Comparison of ENCODE assay signal across 1 cellular context in the genomic region with DNA sequence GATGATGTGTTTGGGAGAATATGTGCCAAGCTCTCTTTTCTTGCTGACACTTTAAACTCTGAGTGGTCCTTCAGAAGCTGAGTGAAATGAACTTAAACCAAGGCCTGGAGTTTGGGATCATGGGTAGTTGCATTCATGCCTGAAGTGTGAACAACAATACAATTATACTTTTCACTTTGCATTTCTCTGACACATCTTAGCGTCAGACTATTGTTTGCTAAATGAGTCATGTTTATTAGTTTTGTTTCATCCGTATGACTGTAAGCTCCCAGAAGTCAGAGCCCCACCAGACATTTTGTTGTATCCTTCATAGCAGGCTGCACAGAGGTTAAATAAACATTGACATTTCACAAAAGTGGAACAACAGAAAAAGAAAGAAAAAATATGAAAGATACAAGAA.
TF ChIP-seq lines count a peak whose summit lies in the region.

No MANE protein-coding gene starts in this region.

TF ChIP-seq in SK-N-SH, 30 proteins besides CTCF, POLR2A, EP300 and RAD21 (continued from another document):
- TF ChIP-seq POLR2AphosphoS5 (IDR thresholded peaks at IDR 0.05; ENCODE audit: low read depth, low read length) (no peak), TEAD4 (IDR thresholded peaks at IDR 0.05; ENCODE audit: borderline replicate concordance, insufficient read depth) (no peak)
- TF ChIP-seq, protein P1, sequence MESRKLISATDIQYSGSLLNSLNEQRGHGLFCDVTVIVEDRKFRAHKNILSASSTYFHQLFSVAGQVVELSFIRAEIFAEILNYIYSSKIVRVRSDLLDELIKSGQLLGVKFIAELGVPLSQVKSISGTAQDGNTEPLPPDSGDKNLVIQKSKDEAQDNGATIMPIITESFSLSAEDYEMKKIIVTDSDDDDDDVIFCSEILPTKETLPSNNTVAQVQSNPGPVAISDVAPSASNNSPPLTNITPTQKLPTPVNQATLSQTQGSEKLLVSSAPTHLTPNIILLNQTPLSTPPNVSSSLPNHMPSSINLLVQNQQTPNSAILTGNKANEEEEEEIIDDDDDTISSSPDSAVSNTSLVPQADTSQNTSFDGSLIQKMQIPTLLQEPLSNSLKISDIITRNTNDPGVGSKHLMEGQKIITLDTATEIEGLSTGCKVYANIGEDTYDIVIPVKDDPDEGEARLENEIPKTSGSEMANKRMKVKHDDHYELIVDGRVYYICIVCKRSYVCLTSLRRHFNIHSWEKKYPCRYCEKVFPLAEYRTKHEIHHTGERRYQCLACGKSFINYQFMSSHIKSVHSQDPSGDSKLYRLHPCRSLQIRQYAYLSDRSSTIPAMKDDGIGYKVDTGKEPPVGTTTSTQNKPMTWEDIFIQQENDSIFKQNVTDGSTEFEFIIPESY (IDR thresholded peaks at IDR 0.05; ENCODE audit: borderline replicate concordance, low read depth) = no peak
